20 cellular contexts compared by ENCODE assay signal in the genomic region with DNA sequence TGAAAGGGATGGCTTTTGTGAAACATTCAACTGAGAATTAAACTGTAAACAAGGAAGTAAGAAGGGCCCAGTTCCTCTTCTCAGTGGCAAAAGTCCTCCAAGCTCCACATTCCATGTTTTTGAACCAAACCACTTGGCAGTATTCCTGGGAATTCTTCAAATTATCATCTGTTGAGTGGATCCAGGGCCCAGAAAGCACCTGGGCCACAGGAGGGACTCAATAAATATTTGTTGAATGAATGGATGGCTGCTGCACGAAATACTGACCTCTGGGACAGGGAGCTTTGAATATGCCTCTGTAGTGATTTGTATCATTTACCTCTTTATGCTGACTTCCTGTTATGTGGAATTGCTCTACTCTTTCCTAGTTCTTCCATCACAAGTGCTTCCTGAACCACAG. TPM values are rescaled to one million over a fixed set of nuclear protein-coding genes. Genes with fewer than 3 reads are reported as not detected.
DNase-seq lines count a peak whose midpoint lies in the region; ATAC-seq, FAIRE-seq and TF ChIP-seq lines count a peak whose summit lies in the region.
"Had no signal": no experiment of that assay in that cellular context is flagged by ENCODE, and none has a peak within 500 bp of the region (broad histone marks: within the 10 kb centered on the region; RNA-seq: fewer than 3 reads in every experiment).

No MANE protein-coding gene starts in this region.

- no CpG with 5 or more reads among the region's 1 CpG for WGBS in mesendoderm (ENCODE audit: extremely low coverage, insufficient coverage, low lambda C conversion rate)

- no peaks in the 10 kb centered on the region for H3K9me3 ChIP-seq in keratinocyte (ENCODE audit: control insufficient read depth, low read depth, low read length)
- H3K9me3 ChIP-seq: esophagus squamous epithelium, heart right ventricle, Peyer's patch, upper lobe of left lung had no signal

- no peak overlapping the region for H2BK120ac ChIP-seq in mesendoderm (ENCODE audit: low read depth, low read length)

- DNase-seq in BJ (ENCODE audit: low read depth), result peak; percentile 73
- peak; percentile 88 for DNase-seq in LoVo (ENCODE audit: low spot score)
- peak; percentile 92 for DNase-seq in astrocyte of the cerebellum (ENCODE audit: low read depth)
- DNase-seq in keratinocyte (ENCODE audit: low read depth, low spot score), result peak; percentile 70
- DNase-seq in mesendoderm, result no peak
- no peak for DNase-seq in natural killer cell
- no peak for DNase-seq in stimulated activated CD8-positive, alpha-beta memory T cell treated with anti-CD3 and anti-CD28 coated beads, Interleukin-4, amount 100 ng/mL, for 48 hours
- DNase-seq: anterior cingulate cortex, esophagus squamous epithelium, heart right ventricle, left colon, NCI-H2081 treated with DMSO at 0.1 percent for 48 hours, Peyer's patch, T-helper 1 cell, upper lobe of left lung had no signal

- no peaks in the 10 kb centered on the region for H3K36me3 ChIP-seq in BJ (ENCODE audit: control insufficient read depth, insufficient read depth, low read length)
- peaks cover 0 to 3% of the 10 kb centered on the region in 2 experiments for H3K36me3 ChIP-seq in keratinocyte (ENCODE audit: control insufficient read depth in 2 of 2, extremely low read depth in 1 of 2, insufficient read depth in 2 of 2, low read length in 2 of 2)
- no peaks in the 10 kb centered on the region for H3K36me3 ChIP-seq in mesendoderm (ENCODE audit: control insufficient read depth, insufficient read depth, low read length)
- H3K36me3 ChIP-seq: esophagus squamous epithelium, heart right ventricle, Peyer's patch, upper lobe of left lung had no signal

- no peak overlapping the region for H3K4ac ChIP-seq in mesendoderm (ENCODE audit: low read depth, low read length)

- H3K9me3 Mint-ChIP-seq in natural killer cell, result peaks cover 2% of the 10 kb centered on the region in 2 donors

- no peak overlapping the region for H2BK15ac ChIP-seq in mesendoderm (replicated peaks; ENCODE audit: low read depth)

- no peak overlapping the region for H3K56ac ChIP-seq in mesendoderm (ENCODE audit: low read length)

- H3K4me2 ChIP-seq in keratinocyte (ENCODE audit: control insufficient read depth, extremely low read depth, insufficient read depth, low read depth, low read length) (peak overlapping the region; percentile 75), mesendoderm (ENCODE audit: low read length) (no peak overlapping the region)
- H3K4me2 ChIP-seq: smooth muscle cell had no signal

- peaks cover 0 to 3% of the 10 kb centered on the region in 2 donors for H3K4me1 Mint-ChIP-seq in natural killer cell

- ATAC-seq in natural killer cell (no peak), HG02678 (IDR thresholded peaks at IDR 0.05; ENCODE audit: unreplicated experiment) (no peak)
- ATAC-seq: activated CD4-positive, CD25-positive, alpha-beta regulatory T cell treated with anti-CD3 and anti-CD28 coated beads, Interleukin-2, amount 50 U/mL, for 24 hours; heart right ventricle; left colon; stimulated activated memory B cell treated with anti-CD40 and anti-IgM and Interleukin-4, amounts not matched to agents 10 μg/mL and 1 μg/mL and 100 μg/mL, for 72 hours had no signal

- no peaks in the 10 kb centered on the region for H3K9me1 ChIP-seq in keratinocyte (ENCODE audit: control insufficient read depth, extremely low read depth, insufficient read depth, low read length)

- H4K20me1 ChIP-seq in keratinocyte (ENCODE audit: control insufficient read depth, extremely low read depth, insufficient read depth, low read length), result no peaks in the 10 kb centered on the region

- H3K4me3 ChIP-seq in BJ (ENCODE audit: low read depth, low read length) (no peak overlapping the region), astrocyte of the cerebellum (ENCODE audit: low read depth, low read length) (no peak overlapping the region), keratinocyte (ENCODE audit: control insufficient read depth in 2 of 3, extremely low read depth in 1 of 3, insufficient read depth in 2 of 3, low read depth in 1 of 3, low read length in 3 of 3) (peak overlapping the region in 2 of 3 experiments; percentile 10 to 17), mesendoderm (ENCODE audit: low read length) (no peak overlapping the region)
- H3K4me3 ChIP-seq: esophagus squamous epithelium, heart right ventricle, Peyer's patch, smooth muscle cell, upper lobe of left lung had no signal

- H3K9ac ChIP-seq in keratinocyte (ENCODE audit: control insufficient read depth, extremely low read depth, insufficient read depth, low read length) (peak overlapping the region; percentile 36), mesendoderm (ENCODE audit: low read length) (no peak overlapping the region)

- intact Hi-C loops in natural killer cell (cut with micrococcal nuclease), result no loop called here

- H3K27ac Mint-ChIP-seq in natural killer cell, result no peak overlapping the region
- H3K27ac Mint-ChIP-seq: stimulated activated memory B cell treated with anti-CD40 and anti-IgM and Interleukin-4, amounts not matched to agents 10 μg/mL and 1 μg/mL and 100 μg/mL, for 72 hours had no signal

- dilution Hi-C loops in keratinocyte (cut with MboI; ENCODE audit: extremely low pct_ligation_motif_present, low sequenced_read_pairs), result no loop called here

- no peak overlapping the region for H3K23ac ChIP-seq in mesendoderm (ENCODE audit: low read length)

- H3K27ac ChIP-seq in keratinocyte (ENCODE audit: control insufficient read depth, insufficient read depth, low read length), result peak overlapping the region; percentile 75
- no peak overlapping the region for H3K27ac ChIP-seq in mesendoderm (ENCODE audit: low read depth, low read length)
- H3K27ac ChIP-seq: esophagus squamous epithelium, heart right ventricle, Peyer's patch, upper lobe of left lung had no signal

- no peak overlapping the region for H3K18ac ChIP-seq in mesendoderm (ENCODE audit: low read length)

- no peak overlapping the region for H2BK5ac ChIP-seq in mesendoderm (ENCODE audit: low read length)

- in situ Hi-C loops in astrocyte of the cerebellum (cut with HindIII; ENCODE audit: low sequenced_read_pairs), result no loop called here

- H3K79me2 ChIP-seq in keratinocyte (ENCODE audit: control insufficient read depth, insufficient read depth, low read length) (peaks cover 60% of the 10 kb centered on the region), mesendoderm (ENCODE audit: control insufficient read depth, insufficient read depth, low read length) (no peaks in the 10 kb centered on the region)

- H3K27me3 ChIP-seq in BJ (ENCODE audit: control insufficient read depth, insufficient read depth, low read length) (no peaks in the 10 kb centered on the region), keratinocyte (ENCODE audit: control insufficient read depth, extremely low read depth, insufficient read depth, low read length) (no peaks in the 10 kb centered on the region), mesendoderm (ENCODE audit: insufficient read depth, low read length, poor library complexity) (peaks cover 12% of the 10 kb centered on the region)
- H3K27me3 ChIP-seq: Peyer's patch had no signal

- H3K4me3 Mint-ChIP-seq in natural killer cell, result no peak overlapping the region
- H3K4me3 Mint-ChIP-seq: stimulated activated memory B cell treated with anti-CD40 and anti-IgM and Interleukin-4, amounts not matched to agents 10 μg/mL and 1 μg/mL and 100 μg/mL, for 72 hours had no signal

- H4K5ac ChIP-seq in mesendoderm (ENCODE audit: low read length), result no peak overlapping the region

- peak; percentile 93 for FAIRE-seq in keratinocyte (lab: Jason Lieb, UNC)

- H3K27me3 Mint-ChIP-seq in natural killer cell (ENCODE audit: low read depth in 2 of 2), result peaks cover 11 to 45% of the 10 kb centered on the region in 2 donors

- CTCF ChIA-PET in BJ (lab: Yijun Ruan, JAX), result interaction anchor here (1.7 kb wide), 1 partner anchor 15 kb away, joined by 8 read pairs; no protein-coding TSS in a partner anchor

- TF ChIP-seq CTCF in BJ (IDR thresholded peaks at IDR 0.05; ENCODE audit: insufficient read depth, low read depth, low read length), result no peak
- TF ChIP-seq CTCF in astrocyte of the cerebellum (IDR thresholded peaks at IDR 0.05; ENCODE audit: low read depth, low read length, missing control alignments), result no peak
- TF ChIP-seq CTCF in keratinocyte (optimal IDR thresholded peaks at IDR 0.05 in 1 of 3, IDR thresholded peaks at IDR 0.05 in 1 of 3, conservative IDR thresholded peaks at IDR 0.05 in 1 of 3; ENCODE audit: extremely low read depth in 1 of 3, insufficient read depth in 2 of 3, low read length in 3 of 3), result no peak
- no peak for TF ChIP-seq CTCF in natural killer cell (IDR thresholded peaks at IDR 0.05)

- H2AK5ac ChIP-seq in mesendoderm (ENCODE audit: low read length), result no peak overlapping the region

- POLR2A ChIA-PET in BJ (lab: Charles Lee), result no interaction called here

- H4K8ac ChIP-seq in mesendoderm (ENCODE audit: low read depth, low read length), result no peak overlapping the region

- H2AFZ ChIP-seq in keratinocyte (ENCODE audit: control insufficient read depth, low read length), result peak overlapping the region; percentile 30

- H3K4me1 ChIP-seq in keratinocyte (ENCODE audit: control insufficient read depth, extremely low read depth, insufficient read depth, low read length), result peaks cover 35% of the 10 kb centered on the region
- H3K4me1 ChIP-seq in mesendoderm (ENCODE audit: control insufficient read depth, low read depth, low read length), result no peaks in the 10 kb centered on the region
- H3K4me1 ChIP-seq: Peyer's patch had no signal

- H3K36me3 Mint-ChIP-seq in natural killer cell, result peaks cover 10% of the 10 kb centered on the region

- H3K79me1 ChIP-seq in mesendoderm (ENCODE audit: low read length), result no peaks in the 10 kb centered on the region

RNA-seq across cellular contexts. Expression of gene SLC35F3, which starts 4.7 kb away (rescaled TPM):
- polyA plus RNA-seq in BJ (2011; rRNA removed), result 0.06 and 0.09 TPM in 2 replicates
- polyA minus RNA-seq in BJ (2011; rRNA and poly(A)+ RNA removed), result 0.21 TPM in 1 of 2 replicates, not detected in the other
- 11.7 to 13.8 TPM (median 11.9 TPM) in 3 replicates for polyA plus RNA-seq in keratinocyte
- polyA plus RNA-seq in keratinocyte (2011; ENCODE audit: low read depth), result 1.5 TPM
- 10.8 and 12.9 TPM in 2 replicates for polyA plus RNA-seq in keratinocyte (2011; cell fraction: cytosol; rRNA removed)
- 15.0 and 17.4 TPM in 2 replicates for polyA plus RNA-seq in keratinocyte (2011; cell fraction: nucleus; rRNA removed)
- 4.0 and 10.0 TPM in 2 replicates for polyA plus RNA-seq in keratinocyte (2012; ENCODE audit: low replicate concordance)
- 10.3 to 15.8 TPM (median 12.0 TPM) in 3 replicates for polyA minus RNA-seq in keratinocyte
- 14.4 TPM for polyA minus RNA-seq in keratinocyte (2011; cell fraction: cytosol; rRNA and poly(A)+ RNA removed)
- 12.5 and 19.5 TPM in 2 replicates for polyA minus RNA-seq in keratinocyte (2011; cell fraction: nucleus; rRNA and poly(A)+ RNA removed)
- polyA plus RNA-seq in mesendoderm (2013, experiment 1 of 2), result 0.97 TPM
- 0.92 TPM for polyA plus RNA-seq in mesendoderm (2013, experiment 2 of 2)
- not detected for total RNA-seq in natural killer cell
- total RNA-seq: dermis microvascular lymphatic vessel endothelial cell had no signal

Comparison
In these comparisons a context has a peak if more than half of its experiments do, and no peak if none do; other contexts are left out.
1. DNase-seq: peak in BJ (single experiment), LoVo (single experiment), astrocyte of the cerebellum (single experiment) and keratinocyte (single experiment); none in mesendoderm (single experiment), natural killer cell (single experiment) and stimulated activated CD8-positive, alpha-beta memory T cell treated with anti-CD3 and anti-CD28 coated beads, Interleukin-4, amount 100 ng/mL, for 48 hours (single experiment).
2. H3K4me3 ChIP-seq: peak in keratinocyte (2 of 3); none in BJ (single experiment), astrocyte of the cerebellum (single experiment) and mesendoderm (single experiment).